ENCODE assay signal across 10 cellular contexts in genomic region chr15:48897144-48897814, GRCh38. TPM values are rescaled to one million over a fixed set of nuclear protein-coding genes. Genes with fewer than 3 reads are reported as not detected.
DNase-seq lines count a peak whose midpoint lies in the region; ATAC-seq and TF ChIP-seq lines count a peak whose summit lies in the region.
"Had no signal": no experiment of that assay in that cellular context is flagged by ENCODE, and none has a peak within 500 bp of the region (broad histone marks: within the 10 kb centered on the region; RNA-seq: fewer than 3 reads in every experiment).

No MANE protein-coding gene starts in this region.

- H3K36me3 ChIP-seq in SJSA1: no peaks in the 10 kb centered on the region

- peaks cover 16% of the 10 kb centered on the region for H3K4me1 ChIP-seq in SJSA1 (replicated peaks)

- no peaks in the 10 kb centered on the region for H3K9me3 ChIP-seq in SJSA1 (replicated peaks)

- H3K36me3 Mint-ChIP-seq in activated naive CD4-positive, alpha-beta T cell treated with anti-CD3 and anti-CD28 coated beads, Interleukin-2, amount 50 U/mL, for 72 hours: no peaks in the 10 kb centered on the region
- H3K36me3 Mint-ChIP-seq: activated naive CD4-positive, alpha-beta T cell treated with anti-CD3 and anti-CD28 coated beads, Interleukin-2, amount 50 U/mL, for 24 hours had no signal

- H3K27ac Mint-ChIP-seq in activated naive CD4-positive, alpha-beta T cell treated with anti-CD3 and anti-CD28 coated beads, Interleukin-2, amount 50 U/mL, for 72 hours: no peak overlapping the region
- H3K27ac Mint-ChIP-seq: activated naive CD4-positive, alpha-beta T cell treated with anti-CD3 and anti-CD28 coated beads, Interleukin-2, amount 50 U/mL, for 24 hours had no signal

- DNase-seq in EL: peak; percentile 66
- peak in 1 of 2 experiments; percentile 61 for DNase-seq in SJSA1 (ENCODE audit: low read depth in 1 of 2, low spot score in 2 of 2)
- DNase-seq in foreskin melanocyte: peak; percentile 99
- DNase-seq in retinal pigment epithelial cell (ENCODE audit: low read depth): no peak
- DNase-seq in NCI-H187 (lab: John Stamatoyannopoulos, UW): no peak
- DNase-seq in NAMALWA (ENCODE audit: low spot score): no peak
- no peak for DNase-seq in activated naive CD4-positive, alpha-beta T cell treated with anti-CD3 and anti-CD28 coated beads, Interleukin-2, amount 50 U/mL, for 72 hours (ENCODE audit: low spot score in 2 of 2)

- H3K4me3 ChIP-seq in SJSA1: peak overlapping the region; percentile 23
- peak overlapping the region; percentile 41 for H3K4me3 ChIP-seq in retinal pigment epithelial cell (ENCODE audit: low read length)

- no peaks in the 10 kb centered on the region for H3K27me3 ChIP-seq in SJSA1 (replicated peaks)

- peak overlapping the region; percentile 39; the same call in 1 of the 2 replicates for H3K27ac ChIP-seq in SJSA1

- ATAC-seq in activated naive CD4-positive, alpha-beta T cell treated with anti-CD3 and anti-CD28 coated beads, Interleukin-2, amount 50 U/mL, for 72 hours: no peak
- ATAC-seq in HG02970 (IDR thresholded peaks at IDR 0.05; ENCODE audit: low FRiP score, unreplicated experiment): no peak
- ATAC-seq: Panc1 had no signal

- no peak for TF ChIP-seq CTCF in retinal pigment epithelial cell (conservative IDR thresholded peaks at IDR 0.05; ENCODE audit: low read depth, low read length)

- H3K9me3 Mint-ChIP-seq in activated naive CD4-positive, alpha-beta T cell treated with anti-CD3 and anti-CD28 coated beads, Interleukin-2, amount 50 U/mL, for 72 hours: no peaks in the 10 kb centered on the region
- H3K9me3 Mint-ChIP-seq: activated naive CD4-positive, alpha-beta T cell treated with anti-CD3 and anti-CD28 coated beads, Interleukin-2, amount 50 U/mL, for 24 hours had no signal

RNA-seq across cellular contexts. Expression of gene EID1, which starts 19.3 kb away (rescaled TPM):
- total RNA-seq in SJSA1 (2014; rRNA removed; shearing (Covaris generic)): 378 and 579 TPM in 2 replicates
- total RNA-seq in activated naive CD4-positive, alpha-beta T cell treated with anti-CD3 and anti-CD28 coated beads, Interleukin-2, amount 50 U/mL, for 72 hours: 100 to 1,000 TPM in 1 of 2 donors, 10 to 100 TPM in 1; 41.0 to 104 TPM

Comparison
In these comparisons a context has a peak if more than half of its experiments do, and no peak if none do; other contexts are left out.
1. DNase-seq: peak in EL (single experiment) and foreskin melanocyte (single experiment); none in retinal pigment epithelial cell (single experiment), NCI-H187 (0 of 2), NAMALWA (single experiment) and activated naive CD4-positive, alpha-beta T cell treated with anti-CD3 and anti-CD28 coated beads, Interleukin-2, amount 50 U/mL, for 72 hours (0 of 2).